In genomic region chr9:107425110-107426025, GRCh38 we compare ENCODE assay signal across 1 cellular context.
A peak's percentile ranks its signal among the peaks of the same experiment; 100 is the strongest.
TF ChIP-seq lines count a peak whose summit lies in the region.

No MANE protein-coding gene starts in this region.

TF ChIP-seq in HepG2, 621 proteins besides CTCF, POLR2A, EP300 and RAD21 (continued from another document and continues in another):
- TF ChIP-seq KLF12 (CRISPR knock-in tag; IDR thresholded peaks at IDR 0.05; ENCODE audit: borderline replicate concordance): no peak
- TF ChIP-seq ZNF790 (CRISPR knock-in tag; IDR thresholded peaks at IDR 0.05; ENCODE audit: borderline replicate concordance): no peak
- TF ChIP-seq ZNF891 (CRISPR knock-in tag; IDR thresholded peaks at IDR 0.05): 0 out of 2 replicates have a peak, but pooled peaks have one; percentile 20
- TF ChIP-seq, protein P1, sequence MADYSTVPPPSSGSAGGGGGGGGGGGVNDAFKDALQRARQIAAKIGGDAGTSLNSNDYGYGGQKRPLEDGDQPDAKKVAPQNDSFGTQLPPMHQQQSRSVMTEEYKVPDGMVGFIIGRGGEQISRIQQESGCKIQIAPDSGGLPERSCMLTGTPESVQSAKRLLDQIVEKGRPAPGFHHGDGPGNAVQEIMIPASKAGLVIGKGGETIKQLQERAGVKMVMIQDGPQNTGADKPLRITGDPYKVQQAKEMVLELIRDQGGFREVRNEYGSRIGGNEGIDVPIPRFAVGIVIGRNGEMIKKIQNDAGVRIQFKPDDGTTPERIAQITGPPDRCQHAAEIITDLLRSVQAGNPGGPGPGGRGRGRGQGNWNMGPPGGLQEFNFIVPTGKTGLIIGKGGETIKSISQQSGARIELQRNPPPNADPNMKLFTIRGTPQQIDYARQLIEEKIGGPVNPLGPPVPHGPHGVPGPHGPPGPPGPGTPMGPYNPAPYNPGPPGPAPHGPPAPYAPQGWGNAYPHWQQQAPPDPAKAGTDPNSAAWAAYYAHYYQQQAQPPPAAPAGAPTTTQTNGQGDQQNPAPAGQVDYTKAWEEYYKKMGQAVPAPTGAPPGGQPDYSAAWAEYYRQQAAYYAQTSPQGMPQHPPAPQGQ (CRISPR knock-in tag; IDR thresholded peaks at IDR 0.05; ENCODE audit: borderline replicate concordance): no peak
- TF ChIP-seq BCLAF1 (IDR thresholded peaks at IDR 0.05): no peak
- TF ChIP-seq, protein P2, sequence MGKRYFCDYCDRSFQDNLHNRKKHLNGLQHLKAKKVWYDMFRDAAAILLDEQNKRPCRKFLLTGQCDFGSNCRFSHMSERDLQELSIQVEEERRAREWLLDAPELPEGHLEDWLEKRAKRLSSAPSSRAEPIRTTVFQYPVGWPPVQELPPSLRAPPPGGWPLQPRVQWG (CRISPR knock-in tag; IDR thresholded peaks at IDR 0.05; ENCODE audit: borderline replicate concordance, low read depth): no peak
- TF ChIP-seq MLLT10 (CRISPR knock-in tag; IDR thresholded peaks at IDR 0.05): no peak
- no peak for TF ChIP-seq ZNF337 (CRISPR knock-in tag; IDR thresholded peaks at IDR 0.05; ENCODE audit: borderline replicate concordance, low read depth)
- no peak for TF ChIP-seq KLF16 (CRISPR knock-in tag; IDR thresholded peaks at IDR 0.05)
- no peak for TF ChIP-seq HOXA7 (CRISPR knock-in tag; IDR thresholded peaks at IDR 0.05)
- peak; percentile 43; the same call in 1 of the 2 replicates for TF ChIP-seq ZNF350 (CRISPR knock-in tag; IDR thresholded peaks at IDR 0.05; ENCODE audit: borderline replicate concordance, low read depth)
- TF ChIP-seq ZNF280B (CRISPR knock-in tag; IDR thresholded peaks at IDR 0.05; ENCODE audit: borderline replicate concordance): no peak
- TF ChIP-seq MYC (CRISPR knock-in tag; IDR thresholded peaks at IDR 0.05; ENCODE audit: borderline replicate concordance): peak; percentile 70; the same call in 1 of the 2 replicates
- no peak for TF ChIP-seq HMGXB3 (CRISPR knock-in tag; IDR thresholded peaks at IDR 0.05; ENCODE audit: borderline replicate concordance)
- TF ChIP-seq PHF5A (CRISPR knock-in tag; IDR thresholded peaks at IDR 0.05; ENCODE audit: low read depth, unreplicated experiment): no peak
- TF ChIP-seq MEIS1 (CRISPR knock-in tag; IDR thresholded peaks at IDR 0.05; ENCODE audit: borderline replicate concordance): no peak
- TF ChIP-seq JUND (CRISPR knock-in tag; IDR thresholded peaks at IDR 0.05): no peak
- peak; percentile 39 for TF ChIP-seq AGO1 (IDR thresholded peaks at IDR 0.05; ENCODE audit: low read depth, low read length, poor library complexity, severe bottlenecking)
- TF ChIP-seq NFE2 (CRISPR knock-in tag; IDR thresholded peaks at IDR 0.05): no peak
- TF ChIP-seq, protein P3, sequence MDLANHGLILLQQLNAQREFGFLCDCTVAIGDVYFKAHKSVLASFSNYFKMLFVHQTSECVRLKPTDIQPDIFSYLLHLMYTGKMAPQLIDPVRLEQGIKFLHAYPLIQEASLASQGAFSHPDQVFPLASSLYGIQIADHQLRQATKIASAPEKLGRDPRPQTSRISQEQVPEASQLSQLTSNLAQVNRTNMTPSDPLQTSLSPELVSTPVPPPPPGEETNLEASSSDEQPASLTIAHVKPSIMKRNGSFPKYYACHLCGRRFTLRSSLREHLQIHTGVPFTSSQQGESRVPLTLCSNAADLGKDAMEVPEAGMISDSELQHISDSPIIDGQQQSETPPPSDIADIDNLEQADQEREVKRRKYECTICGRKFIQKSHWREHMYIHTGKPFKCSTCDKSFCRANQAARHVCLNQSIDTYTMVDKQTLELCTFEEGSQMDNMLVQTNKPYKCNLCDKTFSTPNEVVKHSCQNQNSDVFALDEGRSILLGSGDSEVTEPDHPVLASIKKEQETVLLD (CRISPR knock-in tag; IDR thresholded peaks at IDR 0.05; ENCODE audit: low read depth): no peak
- TF ChIP-seq, protein P4, sequence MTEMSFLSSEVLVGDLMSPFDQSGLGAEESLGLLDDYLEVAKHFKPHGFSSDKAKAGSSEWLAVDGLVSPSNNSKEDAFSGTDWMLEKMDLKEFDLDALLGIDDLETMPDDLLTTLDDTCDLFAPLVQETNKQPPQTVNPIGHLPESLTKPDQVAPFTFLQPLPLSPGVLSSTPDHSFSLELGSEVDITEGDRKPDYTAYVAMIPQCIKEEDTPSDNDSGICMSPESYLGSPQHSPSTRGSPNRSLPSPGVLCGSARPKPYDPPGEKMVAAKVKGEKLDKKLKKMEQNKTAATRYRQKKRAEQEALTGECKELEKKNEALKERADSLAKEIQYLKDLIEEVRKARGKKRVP (CRISPR knock-in tag; IDR thresholded peaks at IDR 0.05): no peak
- no peak for TF ChIP-seq ZNF34 (CRISPR knock-in tag; IDR thresholded peaks at IDR 0.05; ENCODE audit: borderline replicate concordance)
- TF ChIP-seq ZSCAN29 (CRISPR knock-in tag; conservative IDR thresholded peaks at IDR 0.05): no peak
- TF ChIP-seq, protein P5, sequence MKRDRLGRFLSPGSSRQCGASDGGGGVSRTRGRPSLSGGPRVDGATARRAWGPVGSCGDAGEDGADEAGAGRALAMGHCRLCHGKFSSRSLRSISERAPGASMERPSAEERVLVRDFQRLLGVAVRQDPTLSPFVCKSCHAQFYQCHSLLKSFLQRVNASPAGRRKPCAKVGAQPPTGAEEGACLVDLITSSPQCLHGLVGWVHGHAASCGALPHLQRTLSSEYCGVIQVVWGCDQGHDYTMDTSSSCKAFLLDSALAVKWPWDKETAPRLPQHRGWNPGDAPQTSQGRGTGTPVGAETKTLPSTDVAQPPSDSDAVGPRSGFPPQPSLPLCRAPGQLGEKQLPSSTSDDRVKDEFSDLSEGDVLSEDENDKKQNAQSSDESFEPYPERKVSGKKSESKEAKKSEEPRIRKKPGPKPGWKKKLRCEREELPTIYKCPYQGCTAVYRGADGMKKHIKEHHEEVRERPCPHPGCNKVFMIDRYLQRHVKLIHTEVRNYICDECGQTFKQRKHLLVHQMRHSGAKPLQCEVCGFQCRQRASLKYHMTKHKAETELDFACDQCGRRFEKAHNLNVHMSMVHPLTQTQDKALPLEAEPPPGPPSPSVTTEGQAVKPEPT (CRISPR knock-in tag; IDR thresholded peaks at IDR 0.05; ENCODE audit: low read depth): no peak
- TF ChIP-seq, protein P6, sequence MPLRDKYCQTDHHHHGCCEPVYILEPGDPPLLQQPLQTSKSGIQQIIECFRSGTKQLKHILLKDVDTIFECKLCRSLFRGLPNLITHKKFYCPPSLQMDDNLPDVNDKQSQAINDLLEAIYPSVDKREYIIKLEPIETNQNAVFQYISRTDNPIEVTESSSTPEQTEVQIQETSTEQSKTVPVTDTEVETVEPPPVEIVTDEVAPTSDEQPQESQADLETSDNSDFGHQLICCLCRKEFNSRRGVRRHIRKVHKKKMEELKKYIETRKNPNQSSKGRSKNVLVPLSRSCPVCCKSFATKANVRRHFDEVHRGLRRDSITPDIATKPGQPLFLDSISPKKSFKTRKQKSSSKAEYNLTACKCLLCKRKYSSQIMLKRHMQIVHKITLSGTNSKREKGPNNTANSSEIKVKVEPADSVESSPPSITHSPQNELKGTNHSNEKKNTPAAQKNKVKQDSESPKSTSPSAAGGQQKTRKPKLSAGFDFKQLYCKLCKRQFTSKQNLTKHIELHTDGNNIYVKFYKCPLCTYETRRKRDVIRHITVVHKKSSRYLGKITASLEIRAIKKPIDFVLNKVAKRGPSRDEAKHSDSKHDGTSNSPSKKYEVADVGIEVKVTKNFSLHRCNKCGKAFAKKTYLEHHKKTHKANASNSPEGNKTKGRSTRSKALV (CRISPR knock-in tag; IDR thresholded peaks at IDR 0.05): 0 out of 2 replicates have a peak, but pooled peaks have one; percentile 27
- TF ChIP-seq ZMYM4 (CRISPR knock-in tag; IDR thresholded peaks at IDR 0.05): no peak
- no peak for TF ChIP-seq POLR2AphosphoS5 (IDR thresholded peaks at IDR 0.05; ENCODE audit: low read depth, low read length)
- no peak for TF ChIP-seq POLR2AphosphoS2 (IDR thresholded peaks at IDR 0.05; ENCODE audit: low read depth, low read length)
- no peak for TF ChIP-seq HNF4A (CRISPR knock-in tag; IDR thresholded peaks at IDR 0.05)
- no peak for TF ChIP-seq MIER2 (CRISPR knock-in tag; IDR thresholded peaks at IDR 0.05)
- TF ChIP-seq, protein P7, sequence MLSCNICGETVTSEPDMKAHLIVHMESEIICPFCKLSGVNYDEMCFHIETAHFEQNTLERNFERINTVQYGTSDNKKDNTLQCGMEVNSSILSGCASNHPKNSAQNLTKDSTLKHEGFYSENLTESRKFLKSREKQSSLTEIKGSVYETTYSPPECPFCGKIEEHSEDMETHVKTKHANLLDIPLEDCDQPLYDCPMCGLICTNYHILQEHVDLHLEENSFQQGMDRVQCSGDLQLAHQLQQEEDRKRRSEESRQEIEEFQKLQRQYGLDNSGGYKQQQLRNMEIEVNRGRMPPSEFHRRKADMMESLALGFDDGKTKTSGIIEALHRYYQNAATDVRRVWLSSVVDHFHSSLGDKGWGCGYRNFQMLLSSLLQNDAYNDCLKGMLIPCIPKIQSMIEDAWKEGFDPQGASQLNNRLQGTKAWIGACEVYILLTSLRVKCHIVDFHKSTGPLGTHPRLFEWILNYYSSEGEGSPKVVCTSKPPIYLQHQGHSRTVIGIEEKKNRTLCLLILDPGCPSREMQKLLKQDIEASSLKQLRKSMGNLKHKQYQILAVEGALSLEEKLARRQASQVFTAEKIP (CRISPR knock-in tag; IDR thresholded peaks at IDR 0.05; ENCODE audit: borderline replicate concordance): no peak
- no peak for TF ChIP-seq MYPOP (CRISPR knock-in tag; IDR thresholded peaks at IDR 0.05)
- TF ChIP-seq, protein P8, sequence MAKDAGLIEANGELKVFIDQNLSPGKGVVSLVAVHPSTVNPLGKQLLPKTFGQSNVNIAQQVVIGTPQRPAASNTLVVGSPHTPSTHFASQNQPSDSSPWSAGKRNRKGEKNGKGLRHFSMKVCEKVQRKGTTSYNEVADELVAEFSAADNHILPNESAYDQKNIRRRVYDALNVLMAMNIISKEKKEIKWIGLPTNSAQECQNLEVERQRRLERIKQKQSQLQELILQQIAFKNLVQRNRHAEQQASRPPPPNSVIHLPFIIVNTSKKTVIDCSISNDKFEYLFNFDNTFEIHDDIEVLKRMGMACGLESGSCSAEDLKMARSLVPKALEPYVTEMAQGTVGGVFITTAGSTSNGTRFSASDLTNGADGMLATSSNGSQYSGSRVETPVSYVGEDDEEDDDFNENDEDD (CRISPR knock-in tag; IDR thresholded peaks at IDR 0.05; ENCODE audit: borderline replicate concordance): peak; percentile 28; the same call in 1 of the 2 replicates
- TF ChIP-seq GFI1 (CRISPR knock-in tag; IDR thresholded peaks at IDR 0.05; ENCODE audit: borderline replicate concordance): no peak
- TF ChIP-seq FOXJ3 (CRISPR knock-in tag; IDR thresholded peaks at IDR 0.05; ENCODE audit: borderline replicate concordance): no peak
- TF ChIP-seq KAT7 (CRISPR knock-in tag; IDR thresholded peaks at IDR 0.05; ENCODE audit: borderline replicate concordance): no peak
